In genomic region chr10:12483996-12484944, GRCh38 we compare ENCODE assay signal across 8 cellular contexts.
DNase-seq lines count a peak whose midpoint lies in the region; ATAC-seq and TF ChIP-seq lines count a peak whose summit lies in the region.

No MANE protein-coding gene starts in this region.

- WGBS in upper lobe of left lung, 2 donors = 65 to 77% methylated on average over 23 to 24 of the region's 24 CpGs

- TF ChIP-seq CTCF in dorsolateral prefrontal cortex (IDR thresholded peaks at IDR 0.05 in 54 of 56, conservative IDR thresholded peaks at IDR 0.05 in 2 of 56; ENCODE audit: low read depth in 1 of 56, partially characterized antibody in 56 of 56) (no peak), upper lobe of left lung (IDR thresholded peaks at IDR 0.05) (no peak)

- peak overlapping the region; percentile 85 for H3K27ac Mint-ChIP-seq in stimulated activated effector memory CD8-positive, alpha-beta T cell treated with anti-CD3 and anti-CD28 coated beads, Interleukin-12 subunit alpha, Interleukin-12 subunit beta, amount 100 ng/mL, for 72 hours

- intact Hi-C loops in dorsolateral prefrontal cortex (cut with DNase I) = no loop called here

- peaks cover 0 to 16% (median 2%) of the 10 kb centered on the region in 4 donors for H3K4me1 ChIP-seq in upper lobe of left lung

- TF ChIP-seq POLR2A in upper lobe of left lung (IDR thresholded peaks at IDR 0.05) = no peak

- DNase-seq in MG63 (peak; percentile 64), dorsolateral prefrontal cortex (peak in 9 of 10 donors; percentile 31 to 82 (median 73)), GF-D8 (lab: John Stamatoyannopoulos, UW) (no peak), medulla oblongata (ENCODE audit: extremely low spot score) (no peak), upper lobe of left lung (no peak)
- DNase-seq in stimulated activated effector memory CD8-positive, alpha-beta T cell treated with anti-CD3 and anti-CD28 coated beads, Interleukin-12 subunit alpha, Interleukin-12 subunit beta, amount 100 ng/mL, for 72 hours (ENCODE audit: low spot score in 2 of 2) = no peak

- H3K36me3 Mint-ChIP-seq in stimulated activated effector memory CD8-positive, alpha-beta T cell treated with anti-CD3 and anti-CD28 coated beads, Interleukin-12 subunit alpha, Interleukin-12 subunit beta, amount 100 ng/mL, for 72 hours = peaks cover 8% of the 10 kb centered on the region

- peak overlapping the region in 57 of 59 donors; percentile 16 to 90 (median 80) for H3K27ac ChIP-seq in dorsolateral prefrontal cortex
- H3K27ac ChIP-seq in upper lobe of left lung = peak overlapping the region in 2 of 4 donors; percentile 22 to 35

- H3K9me3 ChIP-seq in MG63 (no peaks in the 10 kb centered on the region), upper lobe of left lung (no peaks in the 10 kb centered on the region)

- no peak for TF ChIP-seq EP300 in upper lobe of left lung (IDR thresholded peaks at IDR 0.05)

- H3K9me3 Mint-ChIP-seq in stimulated activated effector memory CD8-positive, alpha-beta T cell treated with anti-CD3 and anti-CD28 coated beads, Interleukin-12 subunit alpha, Interleukin-12 subunit beta, amount 100 ng/mL, for 72 hours = peaks cover 2% of the 10 kb centered on the region

- H3K4me3 ChIP-seq in MG63 (peak overlapping the region; percentile 14; the same call in 1 of the 2 replicates), dorsolateral prefrontal cortex (peak overlapping the region in 34 of 59 donors; percentile 1 to 46 (median 22)), upper lobe of left lung (no peak overlapping the region)

- H3K27me3 ChIP-seq in MG63 = no peaks in the 10 kb centered on the region
- H3K27me3 ChIP-seq in dorsolateral prefrontal cortex = no peaks in the 10 kb centered on the region
- H3K27me3 ChIP-seq in upper lobe of left lung = no peaks in the 10 kb centered on the region

- H3K4me3 Mint-ChIP-seq in stimulated activated effector memory CD8-positive, alpha-beta T cell treated with anti-CD3 and anti-CD28 coated beads, Interleukin-12 subunit alpha, Interleukin-12 subunit beta, amount 100 ng/mL, for 72 hours = no peak overlapping the region

- ATAC-seq in GM19467 (IDR thresholded peaks at IDR 0.05; ENCODE audit: unreplicated experiment) (peak; percentile 26), upper lobe of left lung (ENCODE audit: low FRiP score in 2 of 2) (no peak), GM21786 (IDR thresholded peaks at IDR 0.05; ENCODE audit: unreplicated experiment) (no peak)
- no peak for ATAC-seq in stimulated activated effector memory CD8-positive, alpha-beta T cell treated with anti-CD3 and anti-CD28 coated beads, Interleukin-12 subunit alpha, Interleukin-12 subunit beta, amount 100 ng/mL, for 72 hours

- H3K36me3 ChIP-seq in MG63 (no peaks in the 10 kb centered on the region; the same call in 1 of the 2 replicates), upper lobe of left lung (no peaks in the 10 kb centered on the region)

- peaks cover 25% of the 10 kb centered on the region for H3K4me1 Mint-ChIP-seq in stimulated activated effector memory CD8-positive, alpha-beta T cell treated with anti-CD3 and anti-CD28 coated beads, Interleukin-12 subunit alpha, Interleukin-12 subunit beta, amount 100 ng/mL, for 72 hours

Comparison
In these comparisons a context has a peak if more than half of its experiments do, and no peak if none do; other contexts are left out.
1. DNase-seq: peak in MG63 (single experiment) and dorsolateral prefrontal cortex (9 of 10); none in stimulated activated effector memory CD8-positive, alpha-beta T cell treated with anti-CD3 and anti-CD28 coated beads, Interleukin-12 subunit alpha, Interleukin-12 subunit beta, amount 100 ng/mL, for 72 hours (0 of 2), GF-D8 (single experiment), medulla oblongata (single experiment) and upper lobe of left lung (0 of 2).
2. H3K4me3 ChIP-seq: peak in MG63 (single experiment) and dorsolateral prefrontal cortex (34 of 59); none in upper lobe of left lung (0 of 4).